Comparison of ENCODE assay signal across 19 cellular contexts in genomic region chr12:18581232-18581962, GRCh38.
"Had no signal": no experiment of that assay in that cellular context is flagged by ENCODE, and none has a peak within 500 bp of the region (broad histone marks: within the 10 kb centered on the region; RNA-seq: fewer than 3 reads in every experiment).

No MANE protein-coding gene starts in this region.

- H3K4me3 ChIP-seq: dorsolateral prefrontal cortex, gastrocnemius medialis, left ventricle myocardium inferior, lower lobe of right lung, sigmoid colon, skin epidermis, stomach, thoracic aorta, transverse colon had no signal

- H3K27ac ChIP-seq: dorsolateral prefrontal cortex, gastrocnemius medialis, left ventricle myocardium inferior, lower lobe of right lung, sigmoid colon, skin epidermis, stomach, thoracic aorta, transverse colon had no signal

- FAIRE-seq: kidney had no signal

- DNase-seq: cortex of kidney; dorsolateral prefrontal cortex; effector CD8-positive, alpha-beta T cell; gastrocnemius medialis; left cardiac atrium; left ventricle myocardium inferior; lower lobe of right lung; natural killer cell; posterior cingulate gyrus; sigmoid colon; stimulated activated CD4-positive, alpha-beta T cell treated with anti-CD3 and anti-CD28 coated beads, Interleukin-12 subunit alpha, Interleukin-12 subunit beta, amount 100 ng/mL, for 4 hours; stimulated activated naive CD4-positive, alpha-beta T cell; stomach; substantia nigra; transverse colon had no signal

- ATAC-seq: esophagus mucosa, gastrocnemius medialis, left cardiac atrium, lower lobe of right lung, natural killer cell had no signal

- H3K4me1 ChIP-seq: gastrocnemius medialis, left ventricle myocardium inferior, lower lobe of right lung, sigmoid colon, stomach, transverse colon had no signal

- H3K36me3 ChIP-seq: gastrocnemius medialis, left ventricle myocardium inferior, lower lobe of right lung, sigmoid colon, thoracic aorta, transverse colon had no signal

- H3K27me3 ChIP-seq: gastrocnemius medialis, sigmoid colon, stomach, transverse colon had no signal

- H3K9me3 ChIP-seq: gastrocnemius medialis, lower lobe of right lung, thoracic aorta, transverse colon had no signal
